15 cellular contexts compared by ENCODE assay signal in genomic region chr6:43736211-43736786, GRCh38.
"Had no signal": no experiment of that assay in that cellular context is flagged by ENCODE, and none has a peak within 500 bp of the region (broad histone marks: within the 10 kb centered on the region; RNA-seq: fewer than 3 reads in every experiment).

No MANE protein-coding gene starts in this region.

- DNase-seq: activated CD4-positive, alpha-beta T cell treated with anti-CD3 and anti-CD28 coated beads for 4 hours; activated CD8-positive, alpha-beta T cell treated with anti-CD3 and anti-CD28 coated beads, Interleukin-2, amount 10 ng/mL, durations not matched to agents 7 days and 5 days; activated naive CD4-positive, alpha-beta T cell treated with anti-CD3 and anti-CD28 coated beads for 36 hours; central memory CD4-positive, alpha-beta T cell; effector memory CD8-positive, alpha-beta T cell; hypothalamus; left cardiac atrium; lower lobe of right lung; stimulated activated CD4-positive, alpha-beta T cell treated with anti-CD3 and anti-CD28 coated beads, Interleukin-12 subunit alpha, Interleukin-12 subunit beta, amount 100 ng/mL, for 4 hours; stimulated activated naive CD4-positive, alpha-beta T cell; testis had no signal

- H3K4me1 ChIP-seq: adrenal gland, lower lobe of right lung, right lobe of liver, testis had no signal

- H3K4me3 Mint-ChIP-seq: activated CD8-positive, alpha-beta T cell treated with anti-CD3 and anti-CD28 coated beads, Interleukin-2, amount 10 ng/mL, durations not matched to agents 7 days and 5 days; activated naive CD4-positive, alpha-beta T cell treated with anti-CD3 and anti-CD28 coated beads for 36 hours; effector memory CD8-positive, alpha-beta T cell; naive thymus-derived CD4-positive, alpha-beta T cell had no signal

- H3K9me3 Mint-ChIP-seq: effector memory CD8-positive, alpha-beta T cell had no signal

- H3K36me3 ChIP-seq: adrenal gland, lower lobe of right lung, right lobe of liver had no signal

- H3K27ac Mint-ChIP-seq: activated CD8-positive, alpha-beta T cell treated with anti-CD3 and anti-CD28 coated beads, Interleukin-2, amount 10 ng/mL, durations not matched to agents 7 days and 5 days; progenitor cell of endocrine pancreas had no signal

- ATAC-seq: activated CD8-positive, alpha-beta T cell treated with anti-CD3 and anti-CD28 coated beads, Interleukin-2, amount 10 ng/mL, durations not matched to agents 7 days and 5 days; effector memory CD8-positive, alpha-beta T cell; lower lobe of right lung; naive thymus-derived CD4-positive, alpha-beta T cell; right lobe of liver had no signal

- H3K27ac ChIP-seq: adrenal gland, lower lobe of right lung, right lobe of liver, testis had no signal

- H3K4me3 ChIP-seq: adrenal gland, lower lobe of right lung, right lobe of liver, testis had no signal

- H3K9me3 ChIP-seq: right lobe of liver, testis had no signal

- H3K27me3 Mint-ChIP-seq: effector memory CD8-positive, alpha-beta T cell; progenitor cell of endocrine pancreas had no signal

- H3K27me3 ChIP-seq: adrenal gland, right lobe of liver, testis had no signal
